8 cellular contexts compared by ENCODE assay signal in the genomic region with DNA sequence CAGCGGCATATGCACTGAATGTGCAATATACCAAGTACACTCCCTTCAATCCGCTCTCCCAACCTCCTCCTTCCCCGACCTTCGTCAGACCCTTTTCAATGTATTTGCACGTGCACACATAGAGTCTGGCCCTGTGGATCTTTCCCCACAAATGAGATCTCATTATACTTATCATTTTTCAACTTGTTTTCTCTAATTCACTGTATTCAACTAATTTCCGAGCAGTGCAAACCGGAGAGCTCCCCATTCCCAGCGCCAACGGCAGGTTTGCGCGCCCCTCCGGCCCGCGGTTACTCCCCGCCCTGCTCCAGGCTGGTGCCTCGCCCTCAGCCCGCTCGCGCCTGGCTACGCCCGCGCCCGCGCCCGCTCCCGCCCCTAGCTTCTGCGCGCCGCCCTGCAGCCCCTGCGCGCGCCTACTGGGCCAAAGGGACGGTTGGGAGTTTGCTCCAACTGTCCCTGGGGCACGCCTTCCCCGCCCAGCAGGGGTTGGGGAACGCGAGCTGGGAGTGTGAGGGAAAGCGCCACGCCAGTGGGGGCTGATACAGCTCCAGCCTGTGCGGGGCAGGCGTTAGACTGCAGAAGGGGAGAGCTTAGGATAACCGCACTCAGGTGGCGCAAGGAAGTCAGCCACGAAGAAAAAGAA. TPM values are rescaled to one million over a fixed set of nuclear protein-coding genes. Genes with fewer than 3 reads are reported as not detected.
DNase-seq lines count a peak whose midpoint lies in the region; ATAC-seq and TF ChIP-seq lines count a peak whose summit lies in the region.

No MANE protein-coding gene starts in this region.

- H2AFZ ChIP-seq in parathyroid adenoma = peak overlapping the region; percentile 69

- peak overlapping the region; percentile 45 for H3K27ac ChIP-seq in parathyroid adenoma

- H3K4me3 ChIP-seq in fibroblast of villous mesenchyme (ENCODE audit: low read depth, low read length) (peak overlapping the region; percentile 40), parathyroid adenoma (ENCODE audit: low read depth, low read length) (peak overlapping the region; percentile 55)

- H3K79me2 ChIP-seq in parathyroid adenoma = no peaks in the 10 kb centered on the region

- H3K36me3 ChIP-seq in parathyroid adenoma (ENCODE audit: control insufficient read depth, insufficient read depth, low read length) = no peaks in the 10 kb centered on the region

- no peaks in the 10 kb centered on the region for H3K27me3 ChIP-seq in parathyroid adenoma (ENCODE audit: control insufficient read depth, insufficient read depth, low read length)

- no peak for TF ChIP-seq CTCF in fibroblast of villous mesenchyme (IDR thresholded peaks at IDR 0.05; ENCODE audit: insufficient read depth, low read depth, low read length)
- peak; percentile 33 for TF ChIP-seq CTCF in parathyroid adenoma (IDR thresholded peaks at IDR 0.05)

- ATAC-seq in GM19397 (IDR thresholded peaks at IDR 0.05; ENCODE audit: unreplicated experiment) (no peak), GM21619 (IDR thresholded peaks at IDR 0.05; ENCODE audit: unreplicated experiment) (no peak)

- peak overlapping the region; percentile 61 for H3K4me2 ChIP-seq in parathyroid adenoma (ENCODE audit: low read length)

- no peak overlapping the region for H3K9ac ChIP-seq in parathyroid adenoma

- no peaks in the 10 kb centered on the region for H3K9me3 ChIP-seq in parathyroid adenoma (ENCODE audit: control insufficient read depth, low read length)

- peak; percentile 22 for DNase-seq in DMS79 treated with DMSO at 0.1 percent for 48 hours (lab: John Stamatoyannopoulos, UW)
- no peak for DNase-seq in DMS79 (lab: John Stamatoyannopoulos, UW)
- DNase-seq in NCI-H1930 (lab: John Stamatoyannopoulos, UW) = peak; percentile 40 to 44
- DNase-seq in activated CD8-positive, alpha-beta memory T cell treated with anti-CD3 and anti-CD28 coated beads for 24 hours = peak; percentile 67
- DNase-seq in fibroblast of villous mesenchyme (ENCODE audit: low read depth) = peak; percentile 24

- H3K4me1 ChIP-seq in parathyroid adenoma = peaks cover 3% of the 10 kb centered on the region

RNA-seq across cellular contexts. Expression of a gene that starts 3.3 kb away (rescaled TPM):
- not detected in 2 replicates for total RNA-seq in fibroblast of villous mesenchyme

RNA-seq across cellular contexts. Expression of a gene that starts 16.3 kb away (rescaled TPM):
- total RNA-seq in fibroblast of villous mesenchyme = 133 and 182 TPM in 2 replicates

RNA-seq across cellular contexts. Expression of a gene that starts 50.8 kb away (rescaled TPM):
- not detected in 2 replicates for total RNA-seq in fibroblast of villous mesenchyme

RNA-seq across cellular contexts. Expression of a gene that starts 57.1 kb away (rescaled TPM):
- total RNA-seq in fibroblast of villous mesenchyme = 0.32 TPM in 1 of 2 replicates, not detected in the other
